ENCODE assay signal across 14 cellular contexts in genomic region chr6:2740601-2741000, GRCh38.
"Had no signal": no experiment of that assay in that cellular context is flagged by ENCODE, and none has a peak within 500 bp of the region (broad histone marks: within the 10 kb centered on the region; RNA-seq: fewer than 3 reads in every experiment).

No MANE protein-coding gene starts in this region.

- H3K36me3 ChIP-seq: right lobe of liver, tibial artery, upper lobe of left lung, vagina had no signal

- ATAC-seq: esophagus mucosa; right lobe of liver; stimulated activated effector memory CD8-positive, alpha-beta T cell treated with anti-CD3 and anti-CD28 coated beads, Interleukin-12 subunit alpha, Interleukin-12 subunit beta, amount 100 ng/mL, for 72 hours had no signal

- DNase-seq: effector memory CD4-positive, alpha-beta T cell; islet precursor cell; mesendoderm; naive B cell; right lobe of liver; stimulated activated CD4-positive, alpha-beta T cell treated with anti-CD3 and anti-CD28 coated beads, Interleukin-4, amount 100 ng/mL, for 1 hour; stimulated activated CD8-positive, alpha-beta memory T cell treated with anti-CD3 and anti-CD28 coated beads, Interleukin-4, amount 100 ng/mL, for 48 hours; tibial artery; upper lobe of left lung had no signal

- H3K4me3 Mint-ChIP-seq: naive B cell; nephron; stimulated activated effector memory CD8-positive, alpha-beta T cell treated with anti-CD3 and anti-CD28 coated beads, Interleukin-12 subunit alpha, Interleukin-12 subunit beta, amount 100 ng/mL, for 72 hours; stimulated activated naive CD8-positive, alpha-beta T cell treated with anti-CD3 and anti-CD28 coated beads, Interleukin-15, Interleukin-2, amounts not matched to agents 100 ng/mL and 50 ng/mL, for 24 hours had no signal

- H3K27me3 ChIP-seq: right lobe of liver, tibial artery, upper lobe of left lung, vagina had no signal

- H3K4me1 ChIP-seq: vagina had no signal

- H3K9me3 ChIP-seq: right lobe of liver, tibial artery, upper lobe of left lung, vagina had no signal

- H3K4me1 Mint-ChIP-seq: naive B cell had no signal

- H3K27ac ChIP-seq: right lobe of liver, tibial artery, upper lobe of left lung, vagina had no signal

- H3K9me3 Mint-ChIP-seq: naive B cell; nephron; stimulated activated effector memory CD8-positive, alpha-beta T cell treated with anti-CD3 and anti-CD28 coated beads, Interleukin-12 subunit alpha, Interleukin-12 subunit beta, amount 100 ng/mL, for 72 hours; stimulated activated naive CD8-positive, alpha-beta T cell treated with anti-CD3 and anti-CD28 coated beads, Interleukin-15, Interleukin-2, amounts not matched to agents 100 ng/mL and 50 ng/mL, for 24 hours had no signal

- H3K27ac Mint-ChIP-seq: nephron; stimulated activated effector memory CD8-positive, alpha-beta T cell treated with anti-CD3 and anti-CD28 coated beads, Interleukin-12 subunit alpha, Interleukin-12 subunit beta, amount 100 ng/mL, for 72 hours; stimulated activated naive CD8-positive, alpha-beta T cell treated with anti-CD3 and anti-CD28 coated beads, Interleukin-15, Interleukin-2, amounts not matched to agents 100 ng/mL and 50 ng/mL, for 24 hours had no signal

- H3K4me3 ChIP-seq: right lobe of liver, tibial artery, upper lobe of left lung, vagina had no signal

- H3K36me3 Mint-ChIP-seq: naive B cell; stimulated activated effector memory CD8-positive, alpha-beta T cell treated with anti-CD3 and anti-CD28 coated beads, Interleukin-12 subunit alpha, Interleukin-12 subunit beta, amount 100 ng/mL, for 72 hours had no signal
